ENCODE assay signal across 25 cellular contexts in the genomic region with DNA sequence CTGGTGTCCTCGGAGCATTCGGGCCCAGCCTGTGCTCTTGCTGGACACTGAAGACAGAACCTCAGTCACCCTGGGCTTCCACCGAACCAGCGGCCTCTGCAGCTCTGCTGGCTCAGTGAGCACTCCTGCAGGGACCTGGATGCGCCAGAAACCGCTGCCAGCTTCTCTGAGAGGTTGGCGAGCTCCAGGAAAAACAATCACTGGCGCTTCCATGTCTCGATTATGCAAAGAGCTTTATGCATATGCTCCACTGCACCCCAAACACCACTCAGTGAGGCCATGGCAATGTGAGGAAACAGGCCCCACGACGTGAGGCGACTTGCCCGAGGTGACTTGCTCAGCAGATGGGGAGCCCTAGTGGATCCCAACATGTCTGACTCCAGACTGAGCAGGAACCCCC. TPM values are rescaled to one million over a fixed set of nuclear protein-coding genes. Genes with fewer than 3 reads are reported as not detected.
"Had no signal": no experiment of that assay in that cellular context is flagged by ENCODE, and none has a peak within 500 bp of the region (broad histone marks: within the 10 kb centered on the region; RNA-seq: fewer than 3 reads in every experiment).

No MANE protein-coding gene starts in this region.

- ATAC-seq: activated CD4-positive, CD25-positive, alpha-beta regulatory T cell treated with anti-CD3 and anti-CD28 coated beads, Interleukin-2, amount 50 U/mL, for 24 hours; activated CD8-positive, alpha-beta memory T cell treated with anti-CD3 and anti-CD28 coated beads, Interleukin-2, amount 10 ng/mL, durations not matched to agents 7 days and 5 days; activated naive CD4-positive, alpha-beta T cell treated with anti-CD3 and anti-CD28 coated beads, Interleukin-2, amount 50 U/mL, for 72 hours; activated naive CD8-positive, alpha-beta T cell treated with anti-CD3 and anti-CD28 coated beads, Interleukin-2, amount 50 U/mL, for 24 hours; Panc1 had no signal

- DNase-seq: activated CD4-positive, alpha-beta T cell treated with anti-CD3 and anti-CD28 coated beads for 4 hours; activated CD4-positive, alpha-beta T cell treated with anti-CD3 and anti-CD28 coated beads, Interleukin-2, amount 50 U/mL, for 4 hours; activated CD8-positive, alpha-beta memory T cell treated with anti-CD3 and anti-CD28 coated beads, Interleukin-2, amount 10 ng/mL, durations not matched to agents 7 days and 5 days; activated effector memory CD4-positive, alpha-beta T cell treated with Interleukin-2 at 50 U/mL for 16 hours; activated naive CD4-positive, alpha-beta T cell treated with Interleukin-2 at 50 U/mL for 16 hours; activated naive CD8-positive, alpha-beta T cell treated with anti-CD3 and anti-CD28 coated beads, Interleukin-2, amount 50 U/mL, for 24 hours; activated T-cell treated with anti-CD3 and anti-CD28 coated beads, Interleukin-2, amount 50 U/mL, for 24 hours; amniotic stem cell; brain microvascular endothelial cell; MG63; MV-4-11; NCI-H1092 treated with DMSO at 0.1 percent for 48 hours; NCI-H1417 treated with DMSO at 0.1 percent for 48 hours; NCI-H187; NCI-H2081; NCI-H345; NCI-H524; OCI-M1; Right ventricle myocardium superior; RPMI8226 had no signal

RNA-seq across cellular contexts. Expression of a gene that starts 11.0 kb away (rescaled TPM):
- total RNA-seq: activated naive CD4-positive, alpha-beta T cell treated with anti-CD3 and anti-CD28 coated beads, Interleukin-2, amount 50 U/mL, for 72 hours; ascending aorta; Right ventricle myocardium superior; SJSA1 had no signal
